In the genomic region with DNA sequence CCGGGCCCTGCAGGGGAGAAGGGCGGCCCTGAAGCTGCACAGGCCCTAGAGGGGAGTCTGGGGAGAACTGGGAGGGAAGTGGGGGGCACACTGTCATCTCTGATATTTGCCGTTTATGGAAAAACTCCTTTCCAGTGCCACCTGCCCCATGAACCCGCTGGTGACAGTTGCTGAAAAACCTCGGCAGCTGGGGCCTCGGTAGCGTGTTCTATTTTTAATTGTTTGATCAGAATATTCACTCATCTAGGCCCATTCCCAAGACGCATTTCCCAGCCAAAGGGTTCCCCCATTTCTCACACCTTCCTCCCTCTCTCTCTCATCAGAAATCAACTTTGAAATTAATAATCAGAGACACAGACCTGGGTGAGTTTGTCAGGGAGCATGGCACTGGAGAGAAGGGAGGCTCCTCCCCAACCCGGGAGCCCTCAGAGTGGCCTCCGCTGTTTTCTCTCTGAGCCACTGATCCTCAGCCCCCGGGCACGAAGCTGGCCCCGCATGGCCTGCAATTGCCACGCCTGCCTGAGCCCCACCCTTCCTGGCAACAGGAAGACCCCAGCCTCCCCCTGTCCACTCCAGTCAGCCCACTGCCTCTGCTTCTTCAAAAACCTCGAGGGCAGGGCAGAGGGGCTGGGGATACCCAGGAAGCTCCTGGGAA, we compare ENCODE assay signal across 1 cellular context.
TF ChIP-seq lines count a peak whose summit lies in the region.

No MANE protein-coding gene starts in this region.

TF ChIP-seq in liver, 16 proteins besides CTCF, POLR2A, EP300 and RAD21 (continued from another document):
- TF ChIP-seq, protein P1, sequence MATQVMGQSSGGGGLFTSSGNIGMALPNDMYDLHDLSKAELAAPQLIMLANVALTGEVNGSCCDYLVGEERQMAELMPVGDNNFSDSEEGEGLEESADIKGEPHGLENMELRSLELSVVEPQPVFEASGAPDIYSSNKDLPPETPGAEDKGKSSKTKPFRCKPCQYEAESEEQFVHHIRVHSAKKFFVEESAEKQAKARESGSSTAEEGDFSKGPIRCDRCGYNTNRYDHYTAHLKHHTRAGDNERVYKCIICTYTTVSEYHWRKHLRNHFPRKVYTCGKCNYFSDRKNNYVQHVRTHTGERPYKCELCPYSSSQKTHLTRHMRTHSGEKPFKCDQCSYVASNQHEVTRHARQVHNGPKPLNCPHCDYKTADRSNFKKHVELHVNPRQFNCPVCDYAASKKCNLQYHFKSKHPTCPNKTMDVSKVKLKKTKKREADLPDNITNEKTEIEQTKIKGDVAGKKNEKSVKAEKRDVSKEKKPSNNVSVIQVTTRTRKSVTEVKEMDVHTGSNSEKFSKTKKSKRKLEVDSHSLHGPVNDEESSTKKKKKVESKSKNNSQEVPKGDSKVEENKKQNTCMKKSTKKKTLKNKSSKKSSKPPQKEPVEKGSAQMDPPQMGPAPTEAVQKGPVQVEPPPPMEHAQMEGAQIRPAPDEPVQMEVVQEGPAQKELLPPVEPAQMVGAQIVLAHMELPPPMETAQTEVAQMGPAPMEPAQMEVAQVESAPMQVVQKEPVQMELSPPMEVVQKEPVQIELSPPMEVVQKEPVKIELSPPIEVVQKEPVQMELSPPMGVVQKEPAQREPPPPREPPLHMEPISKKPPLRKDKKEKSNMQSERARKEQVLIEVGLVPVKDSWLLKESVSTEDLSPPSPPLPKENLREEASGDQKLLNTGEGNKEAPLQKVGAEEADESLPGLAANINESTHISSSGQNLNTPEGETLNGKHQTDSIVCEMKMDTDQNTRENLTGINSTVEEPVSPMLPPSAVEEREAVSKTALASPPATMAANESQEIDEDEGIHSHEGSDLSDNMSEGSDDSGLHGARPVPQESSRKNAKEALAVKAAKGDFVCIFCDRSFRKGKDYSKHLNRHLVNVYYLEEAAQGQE (IDR thresholded peaks at IDR 0.05), result no peak
- TF ChIP-seq GABPA (IDR thresholded peaks at IDR 0.05 in 1 of 2, conservative IDR thresholded peaks at IDR 0.05 in 1 of 2) (no peak), EGR1 (IDR thresholded peaks at IDR 0.05; ENCODE audit: low read depth in 2 of 2) (no peak), JUND (IDR thresholded peaks at IDR 0.05) (no peak), FOXA2 (IDR thresholded peaks at IDR 0.05) (no peak), RXRA (IDR thresholded peaks at IDR 0.05) (no peak), NR2F2 (IDR thresholded peaks at IDR 0.05) (no peak), FOXA1 (IDR thresholded peaks at IDR 0.05) (no peak)
- TF ChIP-seq, protein P2, sequence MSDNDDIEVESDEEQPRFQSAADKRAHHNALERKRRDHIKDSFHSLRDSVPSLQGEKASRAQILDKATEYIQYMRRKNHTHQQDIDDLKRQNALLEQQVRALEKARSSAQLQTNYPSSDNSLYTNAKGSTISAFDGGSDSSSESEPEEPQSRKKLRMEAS (IDR thresholded peaks at IDR 0.05), result no peak
TF ChIP-seq in liver: peak in this region for 0.
